8 cellular contexts compared by ENCODE assay signal in genomic region chr21:34615487-34615814, GRCh38. TPM values are rescaled to one million over a fixed set of nuclear protein-coding genes. Genes with fewer than 3 reads are reported as not detected.
A peak's percentile ranks its signal among the peaks of the same experiment; 100 is the strongest.
DNase-seq lines count a peak whose midpoint lies in the region; ATAC-seq and TF ChIP-seq lines count a peak whose summit lies in the region.

No MANE protein-coding gene starts in this region.

- no peak overlapping the region for H3K27ac ChIP-seq in endodermal cell (ENCODE audit: low read depth, low read length)

- H3K36me3 Mint-ChIP-seq in endodermal cell (ENCODE audit: low read depth) (no peaks in the 10 kb centered on the region), progenitor cell of endocrine pancreas (ENCODE audit: insufficient read depth) (no peaks in the 10 kb centered on the region)

- peaks cover 6% of the 10 kb centered on the region for H3K4me1 ChIP-seq in endodermal cell (ENCODE audit: control insufficient read depth, insufficient read depth, low read length)

- WGBS in endodermal cell (ENCODE audit: insufficient coverage in 1 of 2, insufficient read length in 1 of 2), 2 experiments: 8 to 18% methylated on average over 5 to 7 of the region's 8 CpGs

- peak overlapping the region; percentile 64 for H3K4me3 ChIP-seq in LNCaP clone FGC (ENCODE audit: low read depth, low read length)
- H3K4me3 ChIP-seq in endodermal cell (ENCODE audit: low read length): peak overlapping the region; percentile 79

- H3K27me3 Mint-ChIP-seq in endodermal cell (ENCODE audit: insufficient read depth) (peaks cover 53% of the 10 kb centered on the region), progenitor cell of endocrine pancreas (peaks cover 38% of the 10 kb centered on the region)

- peaks cover 57% of the 10 kb centered on the region for H3K27me3 ChIP-seq in endodermal cell (ENCODE audit: control insufficient read depth, insufficient read depth, low read length, poor library complexity, severe bottlenecking)

- H3K9ac ChIP-seq in endodermal cell (ENCODE audit: extremely low read depth, low read length, poor library complexity, severe bottlenecking): no peak overlapping the region

- H3K27ac Mint-ChIP-seq in endodermal cell: no peak overlapping the region
- peak overlapping the region; percentile 71 for H3K27ac Mint-ChIP-seq in progenitor cell of endocrine pancreas

- H3K9me3 ChIP-seq in endodermal cell (ENCODE audit: control insufficient read depth, low read length): no peaks in the 10 kb centered on the region

- H3K36me3 ChIP-seq in endodermal cell (ENCODE audit: control insufficient read depth, insufficient read depth, low read length): no peaks in the 10 kb centered on the region

- ATAC-seq in GM18511 (IDR thresholded peaks at IDR 0.05; ENCODE audit: unreplicated experiment): peak; percentile 21
- no peak for ATAC-seq in GM18858 (IDR thresholded peaks at IDR 0.05; ENCODE audit: unreplicated experiment)

- no peak for TF ChIP-seq CTCF in LNCaP clone FGC (IDR thresholded peaks at IDR 0.05; ENCODE audit: control insufficient read depth, extremely low read depth, insufficient read depth)
- TF ChIP-seq CTCF in endodermal cell (conservative IDR thresholded peaks at IDR 0.05): no peak
- TF ChIP-seq CTCF in progenitor cell of endocrine pancreas (IDR thresholded peaks at IDR 0.05; ENCODE audit: unreplicated experiment): no peak

- H3K4me3 Mint-ChIP-seq in endodermal cell (peak overlapping the region; percentile 63), progenitor cell of endocrine pancreas (ENCODE audit: low read depth) (peak overlapping the region; percentile 75)

- H3K4me1 Mint-ChIP-seq in endodermal cell (peaks cover 27% of the 10 kb centered on the region), progenitor cell of endocrine pancreas (ENCODE audit: low read depth) (peaks cover 10% of the 10 kb centered on the region)

- DNase-seq in LNCaP clone FGC (ENCODE audit: low read depth) (no peak), endodermal cell (no peak), progenitor cell of endocrine pancreas (ENCODE audit: low spot score, unreplicated experiment) (no peak), CD1c-positive myeloid dendritic cell (ENCODE audit: extremely low spot score) (no peak), NCI-H2196 treated with DMSO at 0.1 percent for 48 hours (lab: John Stamatoyannopoulos, UW; ENCODE audit: unreplicated experiment) (no peak), GM03348 (ENCODE audit: low spot score) (no peak)

- H3K9me3 Mint-ChIP-seq in endodermal cell (no peaks in the 10 kb centered on the region), progenitor cell of endocrine pancreas (ENCODE audit: low read depth) (no peaks in the 10 kb centered on the region)

RNA-seq across cellular contexts. Expression of gene RCAN1, which starts 0.5 kb away (rescaled TPM):
- total RNA-seq in endodermal cell: 1 to 10 TPM; 6.1 to 6.7 TPM
- 10.5 TPM for polyA plus RNA-seq in endodermal cell (2013, experiment 1 of 2)
- 10.7 TPM for polyA plus RNA-seq in endodermal cell (2013, experiment 2 of 2)
- 11.6 and 14.2 TPM in 2 replicates for total RNA-seq in progenitor cell of endocrine pancreas

RNA-seq across cellular contexts. Expression of gene CLIC6, which starts 53.3 kb away (rescaled TPM):
- total RNA-seq in endodermal cell (1 to 10 TPM; 1.7 to 2.4 TPM), progenitor cell of endocrine pancreas (14.1 and 16.3 TPM in 2 replicates)
- 1.1 TPM for polyA plus RNA-seq in endodermal cell (2013, experiment 1 of 2)
- polyA plus RNA-seq in endodermal cell (2013, experiment 2 of 2): 1.2 TPM
